Comparison of ENCODE assay signal across 1 cellular context in the genomic region with DNA sequence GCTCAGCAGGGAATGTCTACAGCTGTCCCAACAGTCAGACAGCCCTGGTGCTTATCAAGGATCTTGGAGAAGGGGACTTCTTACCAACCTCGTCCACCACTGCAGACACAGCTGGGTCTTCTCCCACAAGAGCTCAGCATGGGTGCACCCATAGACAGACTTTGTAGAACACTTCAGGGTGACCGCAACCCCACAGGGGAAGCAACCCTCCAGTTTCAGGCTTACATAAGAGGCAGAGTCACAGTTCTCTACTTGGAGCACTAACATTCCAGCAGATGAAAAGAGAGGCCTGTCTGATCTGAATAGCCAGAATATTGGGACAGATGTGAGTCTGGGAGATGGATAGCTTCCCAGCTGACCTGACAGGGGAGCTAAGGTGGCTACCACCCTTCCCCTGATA.
TF ChIP-seq lines count a peak whose summit lies in the region.

No MANE protein-coding gene starts in this region.

TF ChIP-seq in HepG2, 621 proteins besides CTCF, POLR2A, EP300 and RAD21:
- TF ChIP-seq ZNF768 (CRISPR knock-in tag; IDR thresholded peaks at IDR 0.05) (no peak), SIN3B (IDR thresholded peaks at IDR 0.05; ENCODE audit: low read length) (no peak), ZNF775 (CRISPR knock-in tag; IDR thresholded peaks at IDR 0.05; ENCODE audit: borderline replicate concordance) (no peak), KLF6 (CRISPR knock-in tag; IDR thresholded peaks at IDR 0.05) (no peak), ZSCAN21 (CRISPR knock-in tag; IDR thresholded peaks at IDR 0.05; ENCODE audit: borderline replicate concordance) (no peak), HNF1A (IDR thresholded peaks at IDR 0.05; ENCODE audit: low read depth) (no peak), HNF1A (CRISPR knock-in tag; IDR thresholded peaks at IDR 0.05; ENCODE audit: borderline replicate concordance) (no peak), ZNF510 (CRISPR knock-in tag; IDR thresholded peaks at IDR 0.05; ENCODE audit: low read depth) (no peak), ZNF343 (CRISPR knock-in tag; IDR thresholded peaks at IDR 0.05) (no peak), CHCHD3 (CRISPR knock-in tag; IDR thresholded peaks at IDR 0.05) (no peak), PPARG (CRISPR knock-in tag; conservative IDR thresholded peaks at IDR 0.05) (no peak)
- TF ChIP-seq, protein P1, sequence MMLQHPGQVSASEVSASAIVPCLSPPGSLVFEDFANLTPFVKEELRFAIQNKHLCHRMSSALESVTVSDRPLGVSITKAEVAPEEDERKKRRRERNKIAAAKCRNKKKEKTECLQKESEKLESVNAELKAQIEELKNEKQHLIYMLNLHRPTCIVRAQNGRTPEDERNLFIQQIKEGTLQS (CRISPR knock-in tag; IDR thresholded peaks at IDR 0.05), result no peak
